2 cellular contexts compared by ENCODE assay signal in genomic region chr5:126538579-126538978, GRCh38.
TF ChIP-seq lines count a peak whose summit lies in the region.

No MANE protein-coding gene starts in this region.

TF ChIP-seq in SK-N-SH, 30 proteins besides CTCF, POLR2A, EP300 and RAD21:
- no peak for TF ChIP-seq NFIC (IDR thresholded peaks at IDR 0.05; ENCODE audit: borderline replicate concordance)
- no peak for TF ChIP-seq FOSL2 (IDR thresholded peaks at IDR 0.05; ENCODE audit: borderline replicate concordance, low read depth)
- no peak for TF ChIP-seq YY1 (IDR thresholded peaks at IDR 0.05; ENCODE audit: low read depth)
- TF ChIP-seq TAF1 (IDR thresholded peaks at IDR 0.05; ENCODE audit: borderline replicate concordance, low read depth, low read length), result no peak
- no peak for TF ChIP-seq FOXM1 (IDR thresholded peaks at IDR 0.05; ENCODE audit: low read depth)
- TF ChIP-seq PBX3 (IDR thresholded peaks at IDR 0.05), result no peak
- TF ChIP-seq RXRA (IDR thresholded peaks at IDR 0.05; ENCODE audit: borderline replicate concordance, low read depth), result no peak
- TF ChIP-seq RFX5 (IDR thresholded peaks at IDR 0.05; ENCODE audit: low read length), result no peak
- no peak for TF ChIP-seq USF1 (IDR thresholded peaks at IDR 0.05; ENCODE audit: borderline replicate concordance, low read depth)
- no peak for TF ChIP-seq MEF2A (IDR thresholded peaks at IDR 0.05; ENCODE audit: borderline replicate concordance, low read depth)
- no peak for TF ChIP-seq IRF3 (IDR thresholded peaks at IDR 0.05; ENCODE audit: low read depth, low read length)
- TF ChIP-seq CHD2 (IDR thresholded peaks at IDR 0.05; ENCODE audit: low read length, partially characterized antibody), result no peak
- no peak for TF ChIP-seq ZBTB33 (IDR thresholded peaks at IDR 0.05; ENCODE audit: borderline replicate concordance, low read depth)
- TF ChIP-seq FOXJ3 (CRISPR knock-in tag; IDR thresholded peaks at IDR 0.05), result no peak
- TF ChIP-seq SIN3A (IDR thresholded peaks at IDR 0.05; ENCODE audit: borderline replicate concordance, low read depth, low read length), result no peak
- no peak for TF ChIP-seq REST (IDR thresholded peaks at IDR 0.05; ENCODE audit: low read depth, low read length)
- TF ChIP-seq MAX (IDR thresholded peaks at IDR 0.05; ENCODE audit: low read depth), result no peak
- TF ChIP-seq JUND (IDR thresholded peaks at IDR 0.05), result no peak

TF ChIP-seq in SK-N-SH treated with all-trans-retinoic acid at 6 μM for 48 hours, 23 proteins besides CTCF, POLR2A, EP300 and RAD21:
- no peak for TF ChIP-seq OSR1 (CRISPR knock-in tag; IDR thresholded peaks at IDR 0.05)
- TF ChIP-seq BACH2 (CRISPR knock-in tag; IDR thresholded peaks at IDR 0.05; ENCODE audit: borderline replicate concordance), result no peak
- TF ChIP-seq ZNF70 (CRISPR knock-in tag; IDR thresholded peaks at IDR 0.05), result no peak
- TF ChIP-seq ZC3H10 (CRISPR knock-in tag; IDR thresholded peaks at IDR 0.05), result no peak
